ENCODE assay signal across 7 cellular contexts in the genomic region with DNA sequence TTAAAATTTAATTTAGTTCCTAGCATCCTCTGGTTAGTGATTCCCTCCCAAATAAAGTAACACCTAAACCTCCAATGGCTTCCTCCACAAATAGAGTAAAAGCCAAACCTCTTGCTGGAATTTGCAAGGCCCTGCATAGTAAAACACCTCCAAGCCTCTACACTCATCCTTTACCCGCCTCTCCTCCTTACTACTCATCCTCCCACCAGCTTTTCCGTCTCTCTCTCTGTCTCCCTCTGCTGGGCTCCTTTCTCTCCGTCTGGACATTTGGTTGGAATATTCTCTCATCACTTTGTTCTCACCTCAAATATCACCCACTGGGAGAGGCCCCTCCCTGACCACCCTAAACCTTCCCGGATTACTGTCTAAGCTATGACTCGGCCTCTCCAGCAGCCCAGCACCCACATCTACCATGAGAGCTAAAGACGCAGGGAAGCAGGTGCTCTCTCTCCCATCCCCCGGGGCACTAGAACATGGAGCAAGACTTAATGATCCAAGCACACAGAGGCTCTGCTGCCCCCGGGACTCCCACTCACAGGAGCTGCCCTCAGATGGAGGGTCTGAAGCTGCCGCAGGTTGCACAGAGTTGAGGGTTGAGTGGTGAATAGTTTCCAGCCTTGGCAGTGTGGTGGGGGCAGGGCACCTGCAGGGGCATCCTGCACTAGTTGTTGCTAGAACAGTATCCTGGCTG.
DNase-seq lines count a peak whose midpoint lies in the region; ATAC-seq and TF ChIP-seq lines count a peak whose summit lies in the region.

No MANE protein-coding gene starts in this region.

- no peaks in the 10 kb centered on the region for H3K36me3 Mint-ChIP-seq in brain
- no peaks in the 10 kb centered on the region for H3K36me3 Mint-ChIP-seq in mesothelial cell of epicardium
- H3K36me3 Mint-ChIP-seq in activated T-helper 1 cell treated with anti-CD3 and anti-CD28 coated beads, Interleukin-12 subunit alpha, Interleukin-12 subunit beta, Interleukin-2, Interleukin-4 antibody, amounts not matched to agents 30 ng/mL and 10 ng/mL and 1 ng/mL, durations not matched to agents 14 hours and 24 hours and 36 hours (ENCODE audit: low read depth) = no peaks in the 10 kb centered on the region

- intact Hi-C loops in sciatic nerve (cut with DNase I) = no loop called here
- intact Hi-C loops in activated T-helper 1 cell treated with anti-CD3 and anti-CD28 coated beads, Interleukin-12 subunit alpha, Interleukin-12 subunit beta, Interleukin-2, Interleukin-4 antibody, amounts not matched to agents 30 ng/mL and 10 ng/mL and 1 ng/mL, durations not matched to agents 14 hours and 24 hours and 36 hours (cut with micrococcal nuclease) = no loop called here

- no peak for DNase-seq in GM10266 (ENCODE audit: extremely low spot score)
- DNase-seq in NCI-H1048 (lab: John Stamatoyannopoulos, UW) = peak; percentile 36
- DNase-seq in mesothelial cell of epicardium (ENCODE audit: low spot score in 2 of 2, unreplicated experiment in 2 of 2) = peak in 1 of 2 experiments; percentile 60
- DNase-seq in sciatic nerve (ENCODE audit: low spot score) = no peak
- DNase-seq in midbrain (lab: John Stamatoyannopoulos, UW) = no peak
- no peak for DNase-seq in activated T-helper 1 cell treated with anti-CD3 and anti-CD28 coated beads, Interleukin-12 subunit alpha, Interleukin-12 subunit beta, Interleukin-2, Interleukin-4 antibody, amounts not matched to agents 30 ng/mL and 10 ng/mL and 1 ng/mL, durations not matched to agents 14 hours and 24 hours and 36 hours (ENCODE audit: low spot score)

- ATAC-seq in sciatic nerve = no peak

- peaks cover 4% of the 10 kb centered on the region for H3K27me3 Mint-ChIP-seq in brain
- peaks cover 15% of the 10 kb centered on the region for H3K27me3 Mint-ChIP-seq in mesothelial cell of epicardium (ENCODE audit: low read depth)
- peaks cover 2% of the 10 kb centered on the region for H3K27me3 Mint-ChIP-seq in activated T-helper 1 cell treated with anti-CD3 and anti-CD28 coated beads, Interleukin-12 subunit alpha, Interleukin-12 subunit beta, Interleukin-2, Interleukin-4 antibody, amounts not matched to agents 30 ng/mL and 10 ng/mL and 1 ng/mL, durations not matched to agents 14 hours and 24 hours and 36 hours (ENCODE audit: insufficient read depth)

- H3K9me3 Mint-ChIP-seq in brain (no peaks in the 10 kb centered on the region), mesothelial cell of epicardium (no peaks in the 10 kb centered on the region)
- H3K9me3 Mint-ChIP-seq in activated T-helper 1 cell treated with anti-CD3 and anti-CD28 coated beads, Interleukin-12 subunit alpha, Interleukin-12 subunit beta, Interleukin-2, Interleukin-4 antibody, amounts not matched to agents 30 ng/mL and 10 ng/mL and 1 ng/mL, durations not matched to agents 14 hours and 24 hours and 36 hours = no peaks in the 10 kb centered on the region

- H3K4me1 Mint-ChIP-seq in brain (peaks cover 11% of the 10 kb centered on the region), mesothelial cell of epicardium (no peaks in the 10 kb centered on the region)
- H3K4me1 Mint-ChIP-seq in activated T-helper 1 cell treated with anti-CD3 and anti-CD28 coated beads, Interleukin-12 subunit alpha, Interleukin-12 subunit beta, Interleukin-2, Interleukin-4 antibody, amounts not matched to agents 30 ng/mL and 10 ng/mL and 1 ng/mL, durations not matched to agents 14 hours and 24 hours and 36 hours (ENCODE audit: low read depth) = peaks cover 7% of the 10 kb centered on the region

- H3K27ac Mint-ChIP-seq in brain (peak overlapping the region in 1 of 5 experiments; percentile 20), mesothelial cell of epicardium (no peak overlapping the region)
- no peak overlapping the region for H3K27ac Mint-ChIP-seq in activated T-helper 1 cell treated with anti-CD3 and anti-CD28 coated beads, Interleukin-12 subunit alpha, Interleukin-12 subunit beta, Interleukin-2, Interleukin-4 antibody, amounts not matched to agents 30 ng/mL and 10 ng/mL and 1 ng/mL, durations not matched to agents 14 hours and 24 hours and 36 hours

- H3K4me3 Mint-ChIP-seq in brain = no peak overlapping the region
- H3K4me3 Mint-ChIP-seq in mesothelial cell of epicardium = no peak overlapping the region
- H3K4me3 Mint-ChIP-seq in activated T-helper 1 cell treated with anti-CD3 and anti-CD28 coated beads, Interleukin-12 subunit alpha, Interleukin-12 subunit beta, Interleukin-2, Interleukin-4 antibody, amounts not matched to agents 30 ng/mL and 10 ng/mL and 1 ng/mL, durations not matched to agents 14 hours and 24 hours and 36 hours = no peak overlapping the region

- TF ChIP-seq CTCF in GM10266 (IDR thresholded peaks at IDR 0.05; ENCODE audit: control insufficient read depth, insufficient read depth, low read depth, missing control alignments) = peak; percentile 4
- TF ChIP-seq CTCF in brain (conservative IDR thresholded peaks at IDR 0.05) = peak; percentile 36 to 71
- TF ChIP-seq CTCF in mesothelial cell of epicardium (IDR thresholded peaks at IDR 0.05; ENCODE audit: unreplicated experiment) = peak; percentile 47
